ENCODE assay signal across 27 cellular contexts in the genomic region with DNA sequence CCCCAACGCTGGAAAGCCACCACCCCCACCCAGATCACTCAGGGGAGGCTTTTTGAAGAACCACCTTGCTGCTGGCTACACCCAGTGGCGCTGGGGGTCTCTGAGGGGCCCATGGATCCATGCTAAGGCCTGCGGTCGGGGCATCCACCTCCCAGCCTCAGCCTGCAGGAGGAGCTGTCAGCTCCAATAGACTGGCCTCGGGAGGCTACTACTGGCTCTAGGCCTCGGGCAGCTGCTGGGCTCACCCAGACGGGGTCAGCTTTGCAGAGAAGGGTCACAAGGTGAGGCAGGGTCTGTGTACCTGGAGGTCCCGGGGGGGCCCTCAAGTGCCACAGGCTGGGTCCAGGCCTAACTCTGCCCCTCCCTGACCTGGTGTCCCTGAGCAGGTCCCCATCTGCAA.
DNase-seq lines count a peak whose midpoint lies in the region; ATAC-seq, FAIRE-seq and TF ChIP-seq lines count a peak whose summit lies in the region.
"Had no signal": no experiment of that assay in that cellular context is flagged by ENCODE, and none has a peak within 500 bp of the region (broad histone marks: within the 10 kb centered on the region; RNA-seq: fewer than 3 reads in every experiment).

No MANE protein-coding gene starts in this region.

- H2BK5ac ChIP-seq in H9 (ENCODE audit: insufficient read length, low read length), result no peak overlapping the region
- no peak overlapping the region for H2BK5ac ChIP-seq in H1 (ENCODE audit: low read depth, low read length)

- H3K9me3 Mint-ChIP-seq in H9 (peaks cover 2 to 12% of the 10 kb centered on the region in 2 experiments; a peak in 3 of 5 replicates), neural progenitor cell (no peaks in the 10 kb centered on the region)
- H3K9me3 Mint-ChIP-seq: activated B cell treated with CpG ODN at 0.5 μM for 24 hours; activated naive CD8-positive, alpha-beta T cell treated with anti-CD3 and anti-CD28 coated beads, Interleukin-2, amount 10 ng/mL, durations not matched to agents 7 days and 5 days; mesothelial cell of epicardium had no signal

- peaks cover 0 to 6% of the 10 kb centered on the region in 2 experiments; a peak in 1 of 4 replicates for H3K4me1 Mint-ChIP-seq in H9
- H3K4me1 Mint-ChIP-seq in neural progenitor cell, result peaks cover 4% of the 10 kb centered on the region
- H3K4me1 Mint-ChIP-seq: activated B cell treated with CpG ODN at 0.5 μM for 24 hours; activated naive CD8-positive, alpha-beta T cell treated with anti-CD3 and anti-CD28 coated beads, Interleukin-2, amount 10 ng/mL, durations not matched to agents 7 days and 5 days; CD14-positive monocyte; mesothelial cell of epicardium; naive B cell had no signal

- H3K27ac ChIP-seq in BLaER1 treated with 17β-estradiol and CSF1 and Interleukin-3, amounts not matched to agents 10 nM and 100 nM, result peak overlapping the region in 4 of 11 experiments; percentile 39 to 76 (median 69); a peak in 8 of 22 replicates
- no peak overlapping the region for H3K27ac ChIP-seq in H9 (ENCODE audit: insufficient read length, low read depth, low read length)
- H3K27ac ChIP-seq in H1 (ENCODE audit: low read depth, low read length), result no peak overlapping the region
- H3K27ac ChIP-seq in neural progenitor cell, result no peak overlapping the region
- no peak overlapping the region for H3K27ac ChIP-seq in OCI-LY7 (ENCODE audit: low read depth, low read length, poor library complexity, severe bottlenecking)
- H3K27ac ChIP-seq: coronary artery, tibial artery, vagina had no signal

- H3K23ac ChIP-seq in H9 (ENCODE audit: insufficient read length, low read depth, low read length) (no peak overlapping the region), H1 (ENCODE audit: insufficient read length) (no peak overlapping the region)

- no peak overlapping the region for H4K5ac ChIP-seq in H9 (ENCODE audit: insufficient read length, low read depth, low read length)
- no peak overlapping the region for H4K5ac ChIP-seq in H1 (ENCODE audit: insufficient read length, low read depth, low read length)

- peaks cover 0 to 3% (median 0%) of the 10 kb centered on the region in 3 experiments; a peak in 2 of 7 replicates for H3K36me3 Mint-ChIP-seq in H9 (ENCODE audit: insufficient read depth in 1 of 3, low read depth in 3 of 3)
- H3K36me3 Mint-ChIP-seq in neural progenitor cell, result no peaks in the 10 kb centered on the region
- H3K36me3 Mint-ChIP-seq: activated naive CD8-positive, alpha-beta T cell treated with anti-CD3 and anti-CD28 coated beads, Interleukin-2, amount 10 ng/mL, durations not matched to agents 7 days and 5 days; CD14-positive monocyte; mesothelial cell of epicardium; naive B cell had no signal

- H4K8ac ChIP-seq in H9 (replicated peaks; ENCODE audit: insufficient read length, low read depth, low read length) (no peak overlapping the region), H1 (ENCODE audit: extremely low read depth, insufficient read depth, low read length) (no peak overlapping the region)

- H3K14ac ChIP-seq in H9 (ENCODE audit: insufficient read depth, low read length) (no peak overlapping the region), H1 (ENCODE audit: insufficient read length) (no peak overlapping the region)

- peak; percentile 56 to 73 for TF ChIP-seq RAD21 in H1 (IDR thresholded peaks at IDR 0.05 in 1 of 2, conservative IDR thresholded peaks at IDR 0.05 in 1 of 2; ENCODE audit: low read depth in 2 of 2, low read length in 2 of 2)

- H3T11ph ChIP-seq in H9 (ENCODE audit: low read length), result no peak overlapping the region

- H3F3A ChIP-seq in neural progenitor cell (ENCODE audit: low read depth), result peaks cover 18% of the 10 kb centered on the region

- POLR2A ChIA-PET in H1 (lab: Charles Lee; ENCODE audit: partially characterized antibody) (no interaction called here), OCI-LY7 (lab: Charles Lee) (no interaction called here)

- peak overlapping the region in 9 of 11 experiments; percentile 52 to 97 (median 90); a peak in 18 of 22 replicates for H3K4me2 ChIP-seq in BLaER1 treated with 17β-estradiol and CSF1 and Interleukin-3, amounts not matched to agents 10 nM and 100 nM
- no peak overlapping the region for H3K4me2 ChIP-seq in H9 (ENCODE audit: insufficient read depth, insufficient read length, low read length)
- no peak overlapping the region for H3K4me2 ChIP-seq in H1 (ENCODE audit: insufficient read depth in 1 of 2, low read depth in 2 of 2, low read length in 2 of 2)
- H3K4me2 ChIP-seq in neural progenitor cell, result no peak overlapping the region
- no peak overlapping the region for H3K4me2 ChIP-seq in OCI-LY7 (ENCODE audit: low read length)

- H2AK5ac ChIP-seq in H9 (ENCODE audit: insufficient read length, low read length), result no peak overlapping the region
- no peak overlapping the region for H2AK5ac ChIP-seq in H1 (ENCODE audit: low read depth, low read length)

- H3K18ac ChIP-seq in H9 (ENCODE audit: insufficient read length, low read depth, low read length), result no peak overlapping the region
- H3K18ac ChIP-seq in H1 (ENCODE audit: extremely low read depth, low read length), result no peak overlapping the region; the same call in 1 of the 2 replicates

- BruUV-seq in OCI-LY7 (replicated peaks; lab: Mats Ljungman, UMichigan), result no TSS peak

- TF ChIP-seq EP300 in H1 (IDR thresholded peaks at IDR 0.05; ENCODE audit: borderline replicate concordance in 1 of 2, low read depth in 2 of 2, low read length in 2 of 2), result no peak

- FAIRE-seq in H1 (lab: Jason Lieb, UNC), result no peak
- FAIRE-seq: astrocyte, keratinocyte, RCC 7860 had no signal

- H2AFZ ChIP-seq in H9 (ENCODE audit: low read length) (no peak overlapping the region), H1 (ENCODE audit: low read length) (no peak overlapping the region), neural progenitor cell (replicated peaks) (no peak overlapping the region), OCI-LY7 (ENCODE audit: low read length) (no peak overlapping the region)

- H3K9me3 ChIP-seq in BLaER1 treated with 17β-estradiol and CSF1 and Interleukin-3, amounts not matched to agents 10 nM and 100 nM (replicated peaks in 1 of 11), result no peaks in the 10 kb centered on the region
- H3K9me3 ChIP-seq in H9 (ENCODE audit: control insufficient read depth, low read depth, low read length) (no peaks in the 10 kb centered on the region), H1 (ENCODE audit: insufficient read depth in 2 of 2, low read depth in 1 of 2, low read length in 1 of 2) (peaks cover 0 to 9% of the 10 kb centered on the region in 2 experiments; a peak in 1 of 4 replicates), neural progenitor cell (ENCODE audit: low read depth) (no peaks in the 10 kb centered on the region), OCI-LY7 (ENCODE audit: low read length) (no peaks in the 10 kb centered on the region)
- H3K9me3 ChIP-seq: Caco-2, tibial artery, vagina had no signal

- no peak overlapping the region for H3K56ac ChIP-seq in H9 (ENCODE audit: insufficient read length, low read depth, low read length)
- no peak overlapping the region for H3K56ac ChIP-seq in H1 (replicated peaks; ENCODE audit: insufficient read length, low read depth, low read length)

- H2BK20ac ChIP-seq in H9 (ENCODE audit: low read depth, low read length, poor library complexity, severe bottlenecking) (no peak overlapping the region), H1 (ENCODE audit: low read length) (0 out of 2 replicates have a peak overlapping the region, but pooled peaks have one; percentile 18)

- H3K4me3 ChIP-seq in BLaER1 treated with 17β-estradiol and CSF1 and Interleukin-3, amounts not matched to agents 10 nM and 100 nM, result no peak overlapping the region
- no peak overlapping the region for H3K4me3 ChIP-seq in H1 (ENCODE audit: extremely low read depth in 1 of 4, insufficient read depth in 2 of 4, low read depth in 3 of 4, low read length in 4 of 4)
- no peak overlapping the region for H3K4me3 ChIP-seq in neural progenitor cell
- H3K4me3 ChIP-seq in OCI-LY7 (ENCODE audit: low read depth, low read length, poor library complexity, severe bottlenecking), result no peak overlapping the region
- H3K4me3 ChIP-seq: coronary artery, tibial artery, vagina had no signal

- no peak overlapping the region for H2BK12ac ChIP-seq in H9 (ENCODE audit: insufficient read length, low read depth, low read length)
- 0 out of 2 replicates have a peak overlapping the region, but pooled peaks have one; percentile 27 for H2BK12ac ChIP-seq in H1 (ENCODE audit: low read depth, low read length)

- TF ChIP-seq POLR2A in H1 (IDR thresholded peaks at IDR 0.05; ENCODE audit: control extremely low read depth in 1 of 2, low read depth in 2 of 2, low read length in 2 of 2), result no peak
- TF ChIP-seq POLR2A in GM18505 (IDR thresholded peaks at IDR 0.05; ENCODE audit: borderline replicate concordance, extremely low read depth, insufficient read depth, insufficient read length), result no peak

- H2BK15ac ChIP-seq in H9 (ENCODE audit: low read depth, low read length) (no peak overlapping the region), H1 (ENCODE audit: low read length) (no peak overlapping the region)

- H3K79me2 ChIP-seq in H9 (ENCODE audit: insufficient read depth, low read length), result no peaks in the 10 kb centered on the region
- H3K79me2 ChIP-seq in H1 (ENCODE audit: control insufficient read depth in 1 of 2, insufficient read depth in 2 of 2, low read length in 2 of 2), result no peaks in the 10 kb centered on the region
- no peaks in the 10 kb centered on the region for H3K79me2 ChIP-seq in neural progenitor cell (ENCODE audit: low read depth)
- H3K79me2 ChIP-seq in OCI-LY7 (ENCODE audit: insufficient read depth, low read depth, low read length), result no peaks in the 10 kb centered on the region

- H3K23me2 ChIP-seq in H9 (ENCODE audit: insufficient read length, low read depth, low read length, poor library complexity, severe bottlenecking), result no peaks in the 10 kb centered on the region
- H3K23me2 ChIP-seq in H1 (ENCODE audit: low read depth, low read length), result no peaks in the 10 kb centered on the region

- DNase-seq in H9 (peak; percentile 65), H1 (ENCODE audit: low read depth in 1 of 2, low spot score in 2 of 2) (peak in 1 of 2 experiments; percentile 69), neural progenitor cell (ENCODE audit: low spot score) (peak; percentile 60), kidney glomerular epithelial cell (lab: John Stamatoyannopoulos, UW) (no peak), OCI-LY7 (ENCODE audit: low spot score) (no peak)
- DNase-seq: activated B cell treated with CpG ODN at 0.5 μM for 24 hours; activated CD4-positive, alpha-beta T cell treated with anti-CD3 and anti-CD28 coated beads, Interleukin-2, amount 50 U/mL, for 1 hour; activated effector memory CD4-positive, alpha-beta T cell treated with anti-CD3 and anti-CD28 coated beads, Interleukin-2, amount 50 U/mL, for 16 hours; activated naive CD8-positive, alpha-beta T cell treated with anti-CD3 and anti-CD28 coated beads, Interleukin-2, amount 10 ng/mL, durations not matched to agents 7 days and 5 days; activated T-cell treated with anti-CD3 and anti-CD28 coated beads, Interleukin-2, amount 50 U/mL, for 1 hour; Caco-2; effector memory CD4-positive, alpha-beta T cell; IMR-90; naive B cell; stimulated activated CD4-positive, alpha-beta T cell treated with anti-CD3 and anti-CD28 coated beads, Interleukin-4, amount 100 ng/mL, for 24 hours; T1000; tibial artery had no signal

- CTCF ChIA-PET in H1 (lab: Charles Lee; ENCODE audit: partially characterized antibody) (interaction anchor here (0.6 to 6.3 kb wide), 22 partner anchors 9 to 538 kb away, joined by 3 to 56 read pairs (median 5); no protein-coding TSS in a partner anchor), OCI-LY7 (lab: Charles Lee; ENCODE audit: unreplicated experiment) (no interaction called here)

- H3K27me3 ChIP-seq in BLaER1 treated with 17β-estradiol and CSF1 and Interleukin-3, amounts not matched to agents 10 nM and 100 nM, result peaks cover 0 to 38% (median 0%) of the 10 kb centered on the region in 11 experiments; a peak in 7 of 22 replicates
- H3K27me3 ChIP-seq in H9 (ENCODE audit: insufficient read depth, low read length) (no peaks in the 10 kb centered on the region), H1 (replicated peaks in 1 of 4; ENCODE audit: control insufficient read depth in 3 of 4, extremely low read depth in 1 of 4, insufficient read depth in 3 of 4, low read length in 3 of 4) (no peaks in the 10 kb centered on the region; a peak in 1 of 7 replicates), neural progenitor cell (no peaks in the 10 kb centered on the region)
- H3K27me3 ChIP-seq: vagina had no signal

- no peak for ATAC-seq in GM18505 (IDR thresholded peaks at IDR 0.05; ENCODE audit: unreplicated experiment)
- no peak for ATAC-seq in GM21737 (IDR thresholded peaks at IDR 0.05; ENCODE audit: unreplicated experiment)

- H3K36me3 ChIP-seq in BLaER1 treated with 17β-estradiol and CSF1 and Interleukin-3, amounts not matched to agents 10 nM and 100 nM, result no peaks in the 10 kb centered on the region
- H3K36me3 ChIP-seq in H1 (ENCODE audit: control insufficient read depth in 2 of 4, insufficient read depth in 4 of 4, low read length in 3 of 4) (no peaks in the 10 kb centered on the region), neural progenitor cell (no peaks in the 10 kb centered on the region), OCI-LY7 (ENCODE audit: insufficient read depth, low read length) (no peaks in the 10 kb centered on the region)
- H3K36me3 ChIP-seq: tibial artery, vagina had no signal

- WGBS in H9 (ENCODE audit: extremely low coverage, insufficient read length, low lambda C conversion rate), result no CpG with 5 or more reads among the region's 8 CpGs
- WGBS in H1 (ENCODE audit: extremely low coverage in 1 of 2, insufficient coverage in 1 of 2, insufficient read length in 1 of 2, insufficient replicate concordance in 2 of 2, low coverage in 1 of 2, low lambda C conversion rate in 2 of 2, missing lambda C conversion rate in 1 of 2), 2 experiments, result 72% methylated on average over 7 of the region's 8 CpGs; no CpG with 5 or more reads in 1 of the 2 experiments

- H3K9ac ChIP-seq in BLaER1 treated with 17β-estradiol and CSF1 and Interleukin-3, amounts not matched to agents 10 nM and 100 nM, result peak overlapping the region in 4 of 11 experiments; percentile 24 to 68 (median 56); a peak in 4 of 22 replicates
- H3K9ac ChIP-seq in H9 (ENCODE audit: extremely low read depth, insufficient read length, low read length) (no peak overlapping the region), H1 (replicated peaks in 1 of 4; ENCODE audit: extremely low read depth in 1 of 4, low read depth in 3 of 4, low read length in 3 of 4) (no peak overlapping the region), neural progenitor cell (no peak overlapping the region)

- H4K20me1 ChIP-seq in BLaER1 treated with 17β-estradiol and CSF1 and Interleukin-3, amounts not matched to agents 10 nM and 100 nM, result peaks cover 0 to 37% (median 0%) of the 10 kb centered on the region in 11 experiments; a peak in 6 of 22 replicates
- H4K20me1 ChIP-seq in H9 (ENCODE audit: control insufficient read depth, insufficient read depth, insufficient read length) (no peaks in the 10 kb centered on the region), H1 (replicated peaks in 1 of 2; ENCODE audit: control insufficient read depth in 1 of 2, insufficient read depth in 2 of 2, low read length in 2 of 2) (no peaks in the 10 kb centered on the region), neural progenitor cell (ENCODE audit: low read depth) (no peaks in the 10 kb centered on the region), OCI-LY7 (ENCODE audit: insufficient read depth, low read length) (no peaks in the 10 kb centered on the region)

- H3K27ac Mint-ChIP-seq in H9, result no peak overlapping the region
- H3K27ac Mint-ChIP-seq in neural progenitor cell, result no peak overlapping the region
- H3K27ac Mint-ChIP-seq: activated B cell treated with CpG ODN at 0.5 μM for 24 hours; activated naive CD8-positive, alpha-beta T cell treated with anti-CD3 and anti-CD28 coated beads, Interleukin-2, amount 10 ng/mL, durations not matched to agents 7 days and 5 days; mesothelial cell of epicardium; naive B cell had no signal

- intact Hi-C loops in OCI-LY7 (cut with micrococcal nuclease; ENCODE audit: unreplicated experiment), result no loop called here

- H3K4me1 ChIP-seq in BLaER1 treated with 17β-estradiol and CSF1 and Interleukin-3, amounts not matched to agents 10 nM and 100 nM, result peaks cover 11 to 98% (median 81%) of the 10 kb centered on the region in 10 experiments; a peak in 19 of 20 replicates
- H3K4me1 ChIP-seq in H9 (ENCODE audit: insufficient read depth, low read length) (no peaks in the 10 kb centered on the region), H1 (replicated peaks in 1 of 4; ENCODE audit: control insufficient read depth in 3 of 4, insufficient read depth in 4 of 4, low read length in 3 of 4) (peaks cover 0 to 2% (median 0%) of the 10 kb centered on the region in 4 experiments; a peak in 1 of 7 replicates), neural progenitor cell (no peaks in the 10 kb centered on the region), OCI-LY7 (ENCODE audit: insufficient read depth, low read length, poor library complexity, severe bottlenecking) (no peaks in the 10 kb centered on the region)
- H3K4me1 ChIP-seq: Caco-2 had no signal

- TF ChIP-seq CTCF in H9 (conservative IDR thresholded peaks at IDR 0.05), result peak; percentile 68
- TF ChIP-seq CTCF in H1 (IDR thresholded peaks at IDR 0.05; ENCODE audit: control extremely low read depth in 1 of 3, insufficient read depth in 1 of 3, low read depth in 1 of 3, low read length in 3 of 3), result peak in 2 of 3 experiments; percentile 72 to 75; a peak in 3 of 4 replicates
- TF ChIP-seq CTCF in neural progenitor cell (IDR thresholded peaks at IDR 0.05), result peak; percentile 50
- TF ChIP-seq CTCF in OCI-LY7 (conservative IDR thresholded peaks at IDR 0.05; ENCODE audit: low read length), result no peak

- H3K9me2 ChIP-seq in OCI-LY7 (ENCODE audit: insufficient read depth, low read length), result no peaks in the 10 kb centered on the region

- H3K4ac ChIP-seq in H9 (ENCODE audit: low read depth, low read length) (no peak overlapping the region), H1 (replicated peaks; ENCODE audit: insufficient read length, low read depth, low read length) (no peak overlapping the region)

- no peaks in the 10 kb centered on the region for H3K79me1 ChIP-seq in H9 (ENCODE audit: insufficient read depth, low read depth, low read length, poor library complexity, severe bottlenecking)
- H3K79me1 ChIP-seq in H1 (ENCODE audit: low read depth, low read length), result no peaks in the 10 kb centered on the region

- no peak overlapping the region for H4K91ac ChIP-seq in H9 (ENCODE audit: insufficient read length, low read depth, low read length)
- no peak overlapping the region for H4K91ac ChIP-seq in H1 (replicated peaks; ENCODE audit: insufficient read length, low read length)

- no peak overlapping the region for H3K4me3 Mint-ChIP-seq in H9
- H3K4me3 Mint-ChIP-seq in neural progenitor cell, result no peak overlapping the region
- H3K4me3 Mint-ChIP-seq: activated B cell treated with CpG ODN at 0.5 μM for 24 hours; activated naive CD8-positive, alpha-beta T cell treated with anti-CD3 and anti-CD28 coated beads, Interleukin-2, amount 10 ng/mL, durations not matched to agents 7 days and 5 days; CD14-positive monocyte; mesothelial cell of epicardium; naive B cell had no signal

- H3K27me3 Mint-ChIP-seq in H9 (ENCODE audit: low read depth) (peaks cover under 1% of the 10 kb centered on the region), neural progenitor cell (ENCODE audit: insufficient read depth, low read depth) (peaks cover 17% of the 10 kb centered on the region)

- H2BK120ac ChIP-seq in H9 (ENCODE audit: low read depth, low read length, poor library complexity, severe bottlenecking) (no peak overlapping the region), H1 (replicated peaks; ENCODE audit: low read depth, low read length) (no peak overlapping the region)

Comparison
In these comparisons a context has a peak if more than half of its experiments do, and no peak if none do; other contexts are left out.
1. H3K4me2 ChIP-seq: peak in BLaER1 treated with 17β-estradiol and CSF1 and Interleukin-3, amounts not matched to agents 10 nM and 100 nM (9 of 11); none in H9 (single experiment), H1 (0 of 2), neural progenitor cell (single experiment) and OCI-LY7 (single experiment).
2. DNase-seq: peak in H9 (single experiment) and neural progenitor cell (single experiment); none in kidney glomerular epithelial cell (single experiment) and OCI-LY7 (single experiment).